ENCODE assay signal across 13 cellular contexts in the genomic region with DNA sequence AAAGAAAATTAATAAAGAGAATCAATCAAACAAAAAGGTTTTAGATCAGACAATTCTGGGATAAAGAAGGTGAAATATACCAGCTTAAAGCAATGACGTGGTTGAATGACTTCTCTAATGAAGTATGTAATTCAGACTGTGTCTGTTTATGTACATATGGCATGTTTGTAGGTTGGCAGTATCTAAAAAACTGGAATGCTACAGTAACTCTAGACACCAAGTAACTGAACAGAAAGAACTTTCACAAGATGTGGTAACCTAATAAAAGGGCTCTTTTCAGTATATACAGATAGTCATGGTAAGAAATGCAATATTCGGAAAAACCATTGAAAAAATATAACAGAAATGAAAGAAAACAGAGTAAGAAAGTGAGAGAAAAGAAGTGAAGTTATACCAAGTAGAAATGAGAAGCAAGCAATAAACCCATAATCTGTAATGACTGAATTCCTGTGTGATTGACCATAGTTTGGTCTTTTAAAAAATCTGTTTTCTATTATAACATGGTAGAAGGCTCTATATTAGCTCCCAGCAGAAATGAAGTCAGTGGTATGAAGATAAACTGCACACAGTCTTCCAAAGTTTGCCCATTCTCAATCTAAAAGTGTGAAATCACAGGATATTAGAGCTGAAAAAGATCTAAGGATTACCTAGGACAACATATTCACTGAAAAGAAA.
DNase-seq lines count a peak whose midpoint lies in the region; ATAC-seq and TF ChIP-seq lines count a peak whose summit lies in the region.
"Had no signal": no experiment of that assay in that cellular context is flagged by ENCODE, and none has a peak within 500 bp of the region (broad histone marks: within the 10 kb centered on the region; RNA-seq: fewer than 3 reads in every experiment).

No MANE protein-coding gene starts in this region.

- no peaks in the 10 kb centered on the region for H3K27me3 ChIP-seq in DOHH2 (ENCODE audit: control insufficient read depth, low read length)
- no peaks in the 10 kb centered on the region for H3K27me3 ChIP-seq in SU-DHL-6 (ENCODE audit: low read length)
- H3K27me3 ChIP-seq in WERI-Rb-1 (ENCODE audit: insufficient read depth, low read depth, severe bottlenecking) = no peaks in the 10 kb centered on the region

- ATAC-seq in GM21367 (IDR thresholded peaks at IDR 0.05; ENCODE audit: unreplicated experiment) = no peak
- no peak for ATAC-seq in GM21360 (IDR thresholded peaks at IDR 0.05; ENCODE audit: unreplicated experiment)
- ATAC-seq: Right ventricle myocardium inferior had no signal

- peaks cover 82% of the 10 kb centered on the region for H3F3A ChIP-seq in DOHH2 (ENCODE audit: control insufficient read depth, insufficient read depth)
- peaks cover 91% of the 10 kb centered on the region for H3F3A ChIP-seq in SU-DHL-6 (ENCODE audit: insufficient read depth)

- H3K27ac ChIP-seq in DOHH2 (ENCODE audit: low read depth, low read length) (peak overlapping the region; percentile 84), SU-DHL-6 (ENCODE audit: low read depth, low read length) (peak overlapping the region; percentile 80), WERI-Rb-1 (no peak overlapping the region)

- H3K79me2 ChIP-seq in DOHH2 (ENCODE audit: control insufficient read depth, low read length) = peaks cover 100% of the 10 kb centered on the region
- H3K79me2 ChIP-seq in SU-DHL-6 (ENCODE audit: insufficient read depth, low read length) = peaks cover 100% of the 10 kb centered on the region

- H3K9me2 ChIP-seq in DOHH2 (replicated peaks; ENCODE audit: control insufficient read depth, low read length) (no peaks in the 10 kb centered on the region), SU-DHL-6 (replicated peaks; ENCODE audit: insufficient read depth, low read length) (no peaks in the 10 kb centered on the region)

- H3K4me3 ChIP-seq in DOHH2 (ENCODE audit: low read length) (peak overlapping the region; percentile 47), SU-DHL-6 (ENCODE audit: insufficient read depth, low read length, poor library complexity, severe bottlenecking) (no peak overlapping the region), WERI-Rb-1 (ENCODE audit: low read depth, low read length) (no peak overlapping the region)

- H3K36me3 ChIP-seq in DOHH2 (ENCODE audit: control insufficient read depth, low read length) = peaks cover 71% of the 10 kb centered on the region
- H3K36me3 ChIP-seq in SU-DHL-6 (ENCODE audit: low read length) = peaks cover 20% of the 10 kb centered on the region; the same call in 1 of the 2 replicates
- H3K36me3 ChIP-seq in WERI-Rb-1 = no peaks in the 10 kb centered on the region

- peak overlapping the region; percentile 14 for H3K9ac ChIP-seq in SU-DHL-6 (ENCODE audit: low read length)

- H4K20me1 ChIP-seq in DOHH2 (ENCODE audit: control insufficient read depth, insufficient read depth, low read depth, low read length) = peaks cover 4% of the 10 kb centered on the region
- peaks cover 5% of the 10 kb centered on the region; the same call in 1 of the 2 replicates for H4K20me1 ChIP-seq in SU-DHL-6 (ENCODE audit: low read depth, low read length)

- no peaks in the 10 kb centered on the region for H3K9me3 ChIP-seq in DOHH2 (ENCODE audit: control insufficient read depth, insufficient read depth, low read length)
- H3K9me3 ChIP-seq in SU-DHL-6 (ENCODE audit: insufficient read depth, low read length) = no peaks in the 10 kb centered on the region
- H3K9me3 ChIP-seq in WERI-Rb-1 (ENCODE audit: severe bottlenecking) = no peaks in the 10 kb centered on the region

- peaks cover 99% of the 10 kb centered on the region for H3K4me1 ChIP-seq in DOHH2 (ENCODE audit: control insufficient read depth, low read length)

- no peak overlapping the region for H2AFZ ChIP-seq in SU-DHL-6 (ENCODE audit: low read depth, low read length, severe bottlenecking)

- H3K4me2 ChIP-seq in DOHH2 (ENCODE audit: low read length) (peak overlapping the region; percentile 64), SU-DHL-6 (ENCODE audit: low read depth, low read length, poor library complexity, severe bottlenecking) (peak overlapping the region; percentile 99)

- peak; percentile 9 for DNase-seq in AG20443 (ENCODE audit: low spot score)
- peak; percentile 87 for DNase-seq in fibroblast of gingiva (ENCODE audit: low read depth)
- DNase-seq in WERI-Rb-1 = no peak
- no peak for DNase-seq in middle frontal gyrus (ENCODE audit: extremely low spot score, low spot score)
- DNase-seq: activated effector memory CD4-positive, alpha-beta T cell treated with Interleukin-2 at 50 U/mL for 16 hours; NCI-H526; stimulated activated CD4-positive, alpha-beta T cell treated with anti-CD3 and anti-CD28 coated beads, Interleukin-2, amount 100 ng/mL, for 24 hours; stimulated activated naive CD4-positive, alpha-beta T cell had no signal

- TF ChIP-seq CTCF in DOHH2 (IDR thresholded peaks at IDR 0.05; ENCODE audit: low read depth, low read length, poor library complexity, severe bottlenecking) (no peak), SU-DHL-6 (IDR thresholded peaks at IDR 0.05; ENCODE audit: insufficient read depth, low read length, poor library complexity, severe bottlenecking) (no peak), WERI-Rb-1 (IDR thresholded peaks at IDR 0.05; ENCODE audit: low read depth, low read length) (no peak)

Comparison
In these comparisons a context has a peak if more than half of its experiments do, and no peak if none do; other contexts are left out.
1. DNase-seq: peak in AG20443 (single experiment) and fibroblast of gingiva (single experiment); none in WERI-Rb-1 (single experiment) and middle frontal gyrus (single experiment).